In the genomic region with DNA sequence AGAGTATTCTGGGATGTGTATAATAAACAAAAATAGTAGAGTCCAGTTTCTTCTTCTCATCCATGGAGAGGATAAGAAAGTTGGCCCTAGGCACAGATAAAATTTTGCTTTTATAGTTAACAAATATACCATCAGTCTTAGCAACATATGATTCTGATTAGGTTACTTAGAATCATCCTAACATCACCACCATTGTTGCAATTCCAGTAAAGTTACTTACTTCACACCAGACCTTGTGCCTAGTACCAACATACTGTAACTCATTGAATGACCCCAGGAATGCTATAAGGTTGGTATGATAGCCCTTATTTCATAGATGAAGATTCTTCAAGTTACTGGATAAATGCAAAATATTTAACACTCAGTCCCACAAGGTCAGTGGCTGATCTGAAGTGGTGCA, we compare ENCODE assay signal across 36 cellular contexts.
"Had no signal": no experiment of that assay in that cellular context is flagged by ENCODE, and none has a peak within 500 bp of the region (broad histone marks: within the 10 kb centered on the region; RNA-seq: fewer than 3 reads in every experiment).

No MANE protein-coding gene starts in this region.

- ATAC-seq: activated CD8-positive, alpha-beta memory T cell treated with anti-CD3 and anti-CD28 coated beads, Interleukin-2, amount 10 ng/mL, durations not matched to agents 7 days and 5 days; activated naive CD8-positive, alpha-beta T cell treated with anti-CD3 and anti-CD28 coated beads, Interleukin-2, amount 50 U/mL, for 24 hours; PC-3 had no signal

- H3K27me3 ChIP-seq: Peyer's patch, SJSA1 had no signal

- H3K9me3 ChIP-seq: Peyer's patch, SJSA1 had no signal

- H3K4me3 ChIP-seq: Peyer's patch, SJSA1 had no signal

- H3K4me1 ChIP-seq: Peyer's patch, SJSA1 had no signal

- H3K27ac ChIP-seq: Peyer's patch, SJSA1, WERI-Rb-1 had no signal

- H3K27me3 Mint-ChIP-seq: activated CD4-positive, alpha-beta memory T cell treated with anti-CD3 and anti-CD28 coated beads, Interleukin-2, amount 10 ng/mL, durations not matched to agents 7 days and 5 days; activated CD8-positive, alpha-beta memory T cell treated with anti-CD3 and anti-CD28 coated beads, Interleukin-2, amount 10 ng/mL, durations not matched to agents 7 days and 5 days; activated naive CD4-positive, alpha-beta T cell treated with anti-CD3 and anti-CD28 coated beads, Interleukin-2, amount 10 ng/mL, durations not matched to agents 7 days and 5 days; activated naive CD8-positive, alpha-beta T cell; activated naive CD8-positive, alpha-beta T cell treated with anti-CD3 and anti-CD28 coated beads, Interleukin-2, amount 50 U/mL, for 24 hours; brain had no signal

- H3K36me3 Mint-ChIP-seq: brain had no signal

- DNase-seq: activated CD4-positive, alpha-beta memory T cell treated with anti-CD3 and anti-CD28 coated beads, Interleukin-2, amount 10 ng/mL, durations not matched to agents 7 days and 5 days; activated CD4-positive, alpha-beta T cell treated with anti-CD3 and anti-CD28 coated beads for 1 hour; activated CD4-positive, alpha-beta T cell treated with anti-CD3 and anti-CD28 coated beads for 48 hours; activated CD4-positive, CD25-positive, alpha-beta regulatory T cell; activated CD8-positive, alpha-beta memory T cell treated with anti-CD3 and anti-CD28 coated beads for 24 hours; activated CD8-positive, alpha-beta memory T cell treated with anti-CD3 and anti-CD28 coated beads, Interleukin-2, amount 10 ng/mL, durations not matched to agents 7 days and 5 days; activated CD8-positive, alpha-beta memory T cell treated with anti-CD3 and anti-CD28 coated beads, Interleukin-2, amount 50 U/mL, for 48 hours; activated effector memory CD4-positive, alpha-beta T cell treated with Interleukin-2 at 50 U/mL for 16 hours; activated naive CD4-positive, alpha-beta T cell treated with anti-CD3 and anti-CD28 coated beads, Interleukin-2, amount 10 ng/mL, durations not matched to agents 7 days and 5 days; activated naive CD8-positive, alpha-beta T cell treated with anti-CD3 and anti-CD28 coated beads, Interleukin-2, amount 50 U/mL, for 24 hours; activated T-cell treated with anti-CD3 and anti-CD28 coated beads, Interleukin-2, amount 50 U/mL, for 48 hours; anterior cingulate cortex; central memory CD4-positive, alpha-beta T cell; Karpas-422; NCI-H1105; NCI-H1417 treated with DMSO at 0.1 percent for 48 hours; NCI-H187 treated with DMSO at 0.1 percent for 48 hours; NCI-H2081; NCI-H2171 treated with DMSO at 0.1 percent for 48 hours; NCI-H2227 treated with DMSO at 0.1 percent for 48 hours; NCI-H446; NCI-H510A treated with DMSO at 0.1 percent for 48 hours; NCI-H526 treated with DMSO at 0.1 percent for 48 hours; NCI-H82; PC-3; Peyer's patch; RPMI8226; SHP77 treated with DMSO at 0.1 percent for 48 hours; SW 1271; T-helper 1 cell; T1000; WERI-Rb-1 had no signal

- FAIRE-seq: bronchial epithelial cell had no signal

- H3K27ac Mint-ChIP-seq: activated CD4-positive, alpha-beta memory T cell treated with anti-CD3 and anti-CD28 coated beads, Interleukin-2, amount 10 ng/mL, durations not matched to agents 7 days and 5 days; activated CD8-positive, alpha-beta memory T cell treated with anti-CD3 and anti-CD28 coated beads, Interleukin-2, amount 10 ng/mL, durations not matched to agents 7 days and 5 days; activated naive CD4-positive, alpha-beta T cell treated with anti-CD3 and anti-CD28 coated beads, Interleukin-2, amount 10 ng/mL, durations not matched to agents 7 days and 5 days; activated naive CD8-positive, alpha-beta T cell treated with anti-CD3 and anti-CD28 coated beads, Interleukin-2, amount 50 U/mL, for 24 hours; brain had no signal

- H3K36me3 ChIP-seq: Peyer's patch, SJSA1, WERI-Rb-1 had no signal

- H3K4me3 Mint-ChIP-seq: activated CD4-positive, alpha-beta memory T cell treated with anti-CD3 and anti-CD28 coated beads, Interleukin-2, amount 10 ng/mL, durations not matched to agents 7 days and 5 days; activated CD8-positive, alpha-beta memory T cell treated with anti-CD3 and anti-CD28 coated beads, Interleukin-2, amount 10 ng/mL, durations not matched to agents 7 days and 5 days; activated naive CD4-positive, alpha-beta T cell treated with anti-CD3 and anti-CD28 coated beads, Interleukin-2, amount 10 ng/mL, durations not matched to agents 7 days and 5 days; activated naive CD8-positive, alpha-beta T cell; activated naive CD8-positive, alpha-beta T cell treated with anti-CD3 and anti-CD28 coated beads, Interleukin-2, amount 50 U/mL, for 24 hours; brain had no signal

- H3K4me1 Mint-ChIP-seq: activated CD4-positive, alpha-beta memory T cell treated with anti-CD3 and anti-CD28 coated beads, Interleukin-2, amount 10 ng/mL, durations not matched to agents 7 days and 5 days; brain had no signal
